ENCODE assay signal across 11 cellular contexts in the genomic region with DNA sequence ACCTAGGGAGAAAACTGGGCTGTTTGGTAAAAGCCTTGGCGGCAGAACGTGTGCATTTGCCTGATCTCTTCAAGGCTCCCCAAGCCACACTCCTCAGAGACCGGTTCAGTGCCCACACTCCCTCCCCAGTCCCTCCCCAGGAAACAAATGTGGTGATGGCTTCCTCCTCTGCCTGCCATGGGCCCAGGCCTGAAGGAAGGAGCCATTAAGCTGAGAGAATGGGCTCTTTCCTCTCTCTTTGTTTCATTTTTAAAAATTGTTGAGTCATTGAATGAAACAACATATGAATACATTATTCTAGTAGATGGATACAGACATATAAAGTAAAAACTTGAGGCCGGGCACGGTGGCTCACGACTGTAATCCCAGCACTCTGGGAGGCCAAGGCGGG. TPM values are rescaled to one million over a fixed set of nuclear protein-coding genes. Genes with fewer than 3 reads are reported as not detected.
DNase-seq lines count a peak whose midpoint lies in the region; ATAC-seq, FAIRE-seq and TF ChIP-seq lines count a peak whose summit lies in the region.
"Had no signal": no experiment of that assay in that cellular context is flagged by ENCODE, and none has a peak within 500 bp of the region (broad histone marks: within the 10 kb centered on the region; RNA-seq: fewer than 3 reads in every experiment).

No MANE protein-coding gene starts in this region.

- no peak overlapping the region for H3K56ac ChIP-seq in mesendoderm (ENCODE audit: low read length)

- CTCF ChIA-PET in A549 (lab: Yijun Ruan, JAX): interaction anchor here (0.8 to 2.0 kb wide), 5 partner anchors 9 to 119 kb away, joined by 3 to 5 read pairs (median 4); no protein-coding TSS in a partner anchor
- CTCF ChIA-PET in CD8-positive, alpha-beta memory T cell (lab: Charles Lee): interaction anchor here (1.0 kb wide), 1 partner anchor 22 kb away, joined by 4 read pairs; no protein-coding TSS in a partner anchor

- peaks cover 18 to 21% (median 20%) of the 10 kb centered on the region in 3 donors for H3K4me1 Mint-ChIP-seq in CD8-positive, alpha-beta memory T cell

- TF ChIP-seq CTCF in A549 (IDR thresholded peaks at IDR 0.05) (no peak), ovary (IDR thresholded peaks at IDR 0.05) (no peak)

- H2BK5ac ChIP-seq in mesendoderm (ENCODE audit: low read length): no peak overlapping the region

- TF ChIP-seq POLR2A in A549 (IDR thresholded peaks at IDR 0.05; ENCODE audit: low read length): no peak
- TF ChIP-seq POLR2A in ovary (IDR thresholded peaks at IDR 0.05): no peak

- H3K27ac Mint-ChIP-seq in CD8-positive, alpha-beta memory T cell: peak overlapping the region; percentile 59 to 98 (median 94)

- no peaks in the 10 kb centered on the region for H3K36me3 ChIP-seq in CD8-positive, alpha-beta memory T cell (ENCODE audit: insufficient read depth, low read length)
- H3K36me3 ChIP-seq in ovary: no peaks in the 10 kb centered on the region
- H3K36me3 ChIP-seq in mesendoderm (ENCODE audit: control insufficient read depth, insufficient read depth, low read length): no peaks in the 10 kb centered on the region
- H3K36me3 ChIP-seq: ascending aorta had no signal

- H3K4me2 ChIP-seq in A549 (no peak overlapping the region), mesendoderm (ENCODE audit: low read length) (no peak overlapping the region)

- H2AK5ac ChIP-seq in mesendoderm (ENCODE audit: low read length): no peak overlapping the region

- H3K36me3 Mint-ChIP-seq in CD8-positive, alpha-beta memory T cell: no peaks in the 10 kb centered on the region

- no peaks in the 10 kb centered on the region for H3K9me3 Mint-ChIP-seq in CD8-positive, alpha-beta memory T cell

- peaks cover 11% of the 10 kb centered on the region for H3K4me1 ChIP-seq in A549
- H3K4me1 ChIP-seq in CD8-positive, alpha-beta memory T cell (ENCODE audit: insufficient read depth, low read length): peaks cover 20% of the 10 kb centered on the region
- H3K4me1 ChIP-seq in ovary (ENCODE audit: insufficient read depth): no peaks in the 10 kb centered on the region
- no peaks in the 10 kb centered on the region for H3K4me1 ChIP-seq in mesendoderm (ENCODE audit: control insufficient read depth, low read depth, low read length)
- H3K4me1 ChIP-seq: ascending aorta had no signal

- intact Hi-C loops in ovary (cut with DNase I): no loop called here

- WGBS in A549 (ENCODE audit: missing lambda C conversion rate): 89% methylated on average over 7 of the region's 7 CpGs
- 89 to 90% (median 89%) methylated on average over 7 of the region's 7 CpGs for WGBS in ovary, 3 donors
- no CpG with 5 or more reads among the region's 7 CpGs for WGBS in mesendoderm (ENCODE audit: extremely low coverage, insufficient coverage, low lambda C conversion rate)

- no peak overlapping the region for H3K9ac ChIP-seq in mesendoderm (ENCODE audit: low read length)

- peak overlapping the region; percentile 52 to 71 for H3K27ac ChIP-seq in A549
- H3K27ac ChIP-seq in CD8-positive, alpha-beta memory T cell (ENCODE audit: low read depth, low read length): no peak overlapping the region
- no peak overlapping the region for H3K27ac ChIP-seq in ovary
- no peak overlapping the region for H3K27ac ChIP-seq in mesendoderm (ENCODE audit: low read depth, low read length)
- H3K27ac ChIP-seq: ascending aorta had no signal

- no peak overlapping the region for H4K5ac ChIP-seq in mesendoderm (ENCODE audit: low read length)

- no peak overlapping the region for H3K4ac ChIP-seq in mesendoderm (ENCODE audit: low read depth, low read length)

- H3K18ac ChIP-seq in mesendoderm (ENCODE audit: low read length): no peak overlapping the region

- H2BK15ac ChIP-seq in mesendoderm (replicated peaks; ENCODE audit: low read depth): no peak overlapping the region

- TF ChIP-seq EP300 in A549 (IDR thresholded peaks at IDR 0.05) (no peak), ovary (IDR thresholded peaks at IDR 0.05) (no peak)

- H3K4me3 Mint-ChIP-seq in CD8-positive, alpha-beta memory T cell: peak overlapping the region in 4 of 7 donors; percentile 41 to 73 (median 66)

- ATAC-seq in A549 (no peak), esophagus mucosa (peak; percentile 37), GM18909 (IDR thresholded peaks at IDR 0.05; ENCODE audit: poor library complexity, unreplicated experiment) (no peak)

- POLR2A ChIA-PET in A549 (lab: Yijun Ruan, JAX): interaction anchor here (1.0 kb wide), 1 partner anchor 125 kb away, joined by 6 read pairs; the partner anchor contains the start of gene ADAM17
- POLR2A ChIA-PET in CD8-positive, alpha-beta memory T cell (lab: Charles Lee): interaction anchor here (0.9 kb wide), 1 partner anchor 125 kb away, joined by 3 read pairs; the partner anchor contains the start of gene ADAM17

- no peaks in the 10 kb centered on the region for H3K27me3 ChIP-seq in CD8-positive, alpha-beta memory T cell (ENCODE audit: insufficient read depth, low read length, poor library complexity, severe bottlenecking)
- H3K27me3 ChIP-seq in ovary: no peaks in the 10 kb centered on the region
- H3K27me3 ChIP-seq in mesendoderm (ENCODE audit: insufficient read depth, low read length, poor library complexity): no peaks in the 10 kb centered on the region
- H3K27me3 ChIP-seq: ascending aorta had no signal

- no peaks in the 10 kb centered on the region for H3K79me1 ChIP-seq in mesendoderm (ENCODE audit: low read length)

- DNase-seq in A549 (ENCODE audit: low read depth in 1 of 2, low spot score in 1 of 2): no peak
- peak in 3 of 5 donors; percentile 31 to 61 (median 61) for DNase-seq in CD8-positive, alpha-beta memory T cell
- DNase-seq in T-helper 9 cell: peak; percentile 22
- no peak for DNase-seq in ovary
- DNase-seq in stimulated activated CD4-positive, alpha-beta T cell treated with anti-CD3 and anti-CD28 coated beads, Interleukin-4, amount 100 ng/mL, for 24 hours: no peak
- DNase-seq in mesendoderm: no peak
- DNase-seq: foreskin melanocyte, right cardiac atrium had no signal

- no peaks in the 10 kb centered on the region for H3K27me3 Mint-ChIP-seq in CD8-positive, alpha-beta memory T cell

- H3K79me2 ChIP-seq in mesendoderm (ENCODE audit: control insufficient read depth, insufficient read depth, low read length): no peaks in the 10 kb centered on the region

- FAIRE-seq in A549 (lab: Jason Lieb, UNC): no peak

- H3K4me3 ChIP-seq in A549: no peak overlapping the region
- H3K4me3 ChIP-seq in CD8-positive, alpha-beta memory T cell (ENCODE audit: low read length): no peak overlapping the region
- H3K4me3 ChIP-seq in ovary: no peak overlapping the region
- H3K4me3 ChIP-seq in mesendoderm (ENCODE audit: low read length): no peak overlapping the region
- H3K4me3 ChIP-seq: ascending aorta had no signal

- no peak overlapping the region for H2BK120ac ChIP-seq in mesendoderm (ENCODE audit: low read depth, low read length)

- no peak overlapping the region for H4K8ac ChIP-seq in mesendoderm (ENCODE audit: low read depth, low read length)

- no peak for TF ChIP-seq RAD21 in A549 (conservative IDR thresholded peaks at IDR 0.05 in 1 of 2, IDR thresholded peaks at IDR 0.05 in 1 of 2)

- no peak overlapping the region for H3K23ac ChIP-seq in mesendoderm (ENCODE audit: low read length)

- H3K9me3 ChIP-seq in A549: no peaks in the 10 kb centered on the region
- no peaks in the 10 kb centered on the region for H3K9me3 ChIP-seq in CD8-positive, alpha-beta memory T cell (ENCODE audit: low read length)
- no peaks in the 10 kb centered on the region for H3K9me3 ChIP-seq in ovary
- H3K9me3 ChIP-seq: ascending aorta had no signal

TF ChIP-seq in A549, 52 proteins besides CTCF, POLR2A, EP300 and RAD21:
- TF ChIP-seq MAFK (IDR thresholded peaks at IDR 0.05; ENCODE audit: partially characterized antibody) (peak; percentile 56), PHF8 (IDR thresholded peaks at IDR 0.05; ENCODE audit: borderline replicate concordance, low read depth) (no peak)

RNA-seq across cellular contexts. Expression of gene YWHAQ, which starts 50.6 kb away (rescaled TPM):
- 672 and 833 TPM in 2 replicates for polyA plus RNA-seq in A549 (2011; rRNA removed)
- polyA plus RNA-seq in A549 (2012; cell fraction: cytosol; rRNA removed): 326 and 355 TPM in 2 replicates
- polyA plus RNA-seq in A549 (2012; cell fraction: nucleus; rRNA removed): 176 and 207 TPM in 2 replicates
- polyA plus RNA-seq in A549 (2017; fragmentation: RNase III; extraction: RNeasy Plus Mini Kit Qiagen cat#74134 plus additional on column Dnase treatment): 661 to 703 TPM (median 686 TPM) in 3 replicates
- 310 and 393 TPM in 2 replicates for polyA minus RNA-seq in A549 (2011; rRNA and poly(A)+ RNA removed)
- total RNA-seq in CD8-positive, alpha-beta memory T cell: 100 to 1,000 TPM; 560 to 565 TPM
- 358 TPM for polyA plus RNA-seq in CD8-positive, alpha-beta memory T cell
- 392 TPM for total RNA-seq in esophagus mucosa
- total RNA-seq in ovary: 100 to 1,000 TPM; 156 to 294 (median 241) TPM
- polyA plus RNA-seq in ovary: 100 to 1,000 TPM; 204 to 386 TPM
- 445 TPM for polyA plus RNA-seq in mesendoderm (2013, experiment 1 of 2)
- polyA plus RNA-seq in mesendoderm (2013, experiment 2 of 2): 448 TPM

Comparison
In these comparisons a context has a peak if more than half of its experiments do, and no peak if none do; other contexts are left out.
1. DNase-seq: peak in CD8-positive, alpha-beta memory T cell (3 of 5) and T-helper 9 cell (single experiment); none in A549 (0 of 2), ovary (0 of 5), stimulated activated CD4-positive, alpha-beta T cell treated with anti-CD3 and anti-CD28 coated beads, Interleukin-4, amount 100 ng/mL, for 24 hours (single experiment) and mesendoderm (single experiment).
2. H3K27ac ChIP-seq: peak in A549 (2 of 2); none in CD8-positive, alpha-beta memory T cell (single experiment), ovary (0 of 2) and mesendoderm (single experiment).